ENCODE assay signal across 8 cellular contexts in the genomic region with DNA sequence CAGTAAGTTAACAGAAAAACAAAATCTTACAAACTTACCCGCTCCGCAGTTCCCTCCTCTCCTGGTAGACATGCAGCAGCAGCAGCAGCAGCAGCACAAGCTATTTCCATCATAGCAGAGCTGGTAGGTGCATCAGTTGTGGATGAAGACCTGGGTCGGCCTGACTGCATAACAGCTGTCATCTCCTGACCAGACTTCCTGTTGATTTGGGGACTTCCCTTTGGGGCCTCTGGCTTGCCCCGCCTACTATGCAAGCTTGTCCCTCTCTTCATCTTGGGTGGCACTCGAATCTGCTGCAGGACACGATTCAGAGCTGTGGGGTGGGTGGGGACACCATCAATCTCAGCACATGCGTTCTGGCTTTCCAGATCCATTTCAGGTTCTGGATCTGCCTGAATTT.
A peak's percentile ranks its signal among the peaks of the same experiment; 100 is the strongest.
DNase-seq lines count a peak whose midpoint lies in the region; ATAC-seq lines count a peak whose summit lies in the region.

No MANE protein-coding gene starts in this region.

- no peaks in the 10 kb centered on the region for H3K27me3 Mint-ChIP-seq in activated CD4-positive, alpha-beta T cell treated with anti-CD3 and anti-CD28 coated beads, Interleukin-2, amount 10 ng/mL, durations not matched to agents 24 days and 14 days

- ATAC-seq in HG03159 (IDR thresholded peaks at IDR 0.05; ENCODE audit: unreplicated experiment), result peak; percentile 69
- ATAC-seq in stimulated activated naive CD8-positive, alpha-beta T cell treated with anti-CD3 and anti-CD28 coated beads, Interleukin-15, Interleukin-2, amounts not matched to agents 100 U/mL and 50 U/mL, for 24 hours, result peak; percentile 28

- H3K4me3 Mint-ChIP-seq in activated CD4-positive, alpha-beta T cell treated with anti-CD3 and anti-CD28 coated beads, Interleukin-2, amount 10 ng/mL, durations not matched to agents 24 days and 14 days, result peak overlapping the region; percentile 32

- DNase-seq in activated naive CD4-positive, alpha-beta T cell treated with Interleukin-2 at 50 U/mL for 16 hours, result peak; percentile 27
- no peak for DNase-seq in activated naive CD4-positive, alpha-beta T cell treated with anti-CD3 and anti-CD28 coated beads, Interleukin-2, amount 50 U/mL, for 16 hours
- peak; percentile 83 for DNase-seq in activated CD4-positive, alpha-beta T cell treated with anti-CD3 and anti-CD28 coated beads, Interleukin-2, amount 10 ng/mL, durations not matched to agents 24 days and 14 days
- DNase-seq in stimulated activated naive CD8-positive, alpha-beta T cell treated with anti-CD3 and anti-CD28 coated beads, Interleukin-15, Interleukin-2, amounts not matched to agents 100 U/mL and 50 U/mL, for 24 hours, result peak; percentile 15
- DNase-seq in DMS153 (lab: John Stamatoyannopoulos, UW), result no peak
- no peak for DNase-seq in NCI-H69 (lab: John Stamatoyannopoulos, UW)
- DNase-seq in NCI-H1436 (lab: John Stamatoyannopoulos, UW), result no peak

- H3K9me3 Mint-ChIP-seq in activated CD4-positive, alpha-beta T cell treated with anti-CD3 and anti-CD28 coated beads, Interleukin-2, amount 10 ng/mL, durations not matched to agents 24 days and 14 days, result no peaks in the 10 kb centered on the region

- peaks cover 1% of the 10 kb centered on the region for H3K36me3 Mint-ChIP-seq in activated CD4-positive, alpha-beta T cell treated with anti-CD3 and anti-CD28 coated beads, Interleukin-2, amount 10 ng/mL, durations not matched to agents 24 days and 14 days (ENCODE audit: low read depth)

- H3K27ac Mint-ChIP-seq in activated CD4-positive, alpha-beta T cell treated with anti-CD3 and anti-CD28 coated beads, Interleukin-2, amount 10 ng/mL, durations not matched to agents 24 days and 14 days, result no peak overlapping the region

- intact Hi-C loops in activated CD4-positive, alpha-beta T cell treated with anti-CD3 and anti-CD28 coated beads, Interleukin-2, amount 10 ng/mL, durations not matched to agents 24 days and 14 days (cut with micrococcal nuclease), result loop anchor here (2.0 to 5.0 kb wide), 3 partner anchors 65 to 750 kb away; partner anchors contain the start of gene TMCC1

- H3K4me1 Mint-ChIP-seq in activated CD4-positive, alpha-beta T cell treated with anti-CD3 and anti-CD28 coated beads, Interleukin-2, amount 10 ng/mL, durations not matched to agents 24 days and 14 days, result peaks cover 21% of the 10 kb centered on the region

Comparison
In these comparisons a context has a peak if more than half of its experiments do, and no peak if none do; other contexts are left out.
1. DNase-seq: peak in activated naive CD4-positive, alpha-beta T cell treated with Interleukin-2 at 50 U/mL for 16 hours (single experiment), activated CD4-positive, alpha-beta T cell treated with anti-CD3 and anti-CD28 coated beads, Interleukin-2, amount 10 ng/mL, durations not matched to agents 24 days and 14 days (single experiment) and stimulated activated naive CD8-positive, alpha-beta T cell treated with anti-CD3 and anti-CD28 coated beads, Interleukin-15, Interleukin-2, amounts not matched to agents 100 U/mL and 50 U/mL, for 24 hours (single experiment); none in activated naive CD4-positive, alpha-beta T cell treated with anti-CD3 and anti-CD28 coated beads, Interleukin-2, amount 50 U/mL, for 16 hours (single experiment), DMS153 (single experiment), NCI-H69 (single experiment) and NCI-H1436 (single experiment).